In genomic region chr15:82807920-82808633, GRCh38 we compare ENCODE assay signal across 1 cellular context.
TF ChIP-seq lines count a peak whose summit lies in the region.

No MANE protein-coding gene starts in this region.

TF ChIP-seq in GM12878, 131 proteins besides CTCF, POLR2A, EP300 and RAD21:
- 0 out of 3 replicates have a peak, but pooled peaks of 1 of the 2 experiments have one; percentile 39 for TF ChIP-seq EGR1 (IDR thresholded peaks at IDR 0.05; ENCODE audit: borderline replicate concordance in 1 of 2, low read depth in 2 of 2, low read length in 2 of 2)
- no peak for TF ChIP-seq ESRRA (IDR thresholded peaks at IDR 0.05; ENCODE audit: low read length)
